25 cellular contexts compared by ENCODE assay signal in genomic region chr3:184188080-184188479, GRCh38. TPM values are rescaled to one million over a fixed set of nuclear protein-coding genes. Genes with fewer than 3 reads are reported as not detected.
DNase-seq lines count a peak whose midpoint lies in the region; ATAC-seq and TF ChIP-seq lines count a peak whose summit lies in the region.
"Had no signal": no experiment of that assay in that cellular context is flagged by ENCODE, and none has a peak within 500 bp of the region (broad histone marks: within the 10 kb centered on the region; RNA-seq: fewer than 3 reads in every experiment).

No MANE protein-coding gene starts in this region.

- peaks cover 36% of the 10 kb centered on the region for H3K4me1 Mint-ChIP-seq in activated CD4-positive, alpha-beta T cell treated with anti-CD3 and anti-CD28 coated beads, Interleukin-2, amount 10 ng/mL, durations not matched to agents 7 days and 5 days
- H3K4me1 Mint-ChIP-seq in brain: peaks cover 40% of the 10 kb centered on the region
- H3K4me1 Mint-ChIP-seq in nephron: peaks cover 29% of the 10 kb centered on the region
- H3K4me1 Mint-ChIP-seq in mesothelial cell of epicardium: peaks cover 17% of the 10 kb centered on the region

- ATAC-seq in DND-41 (ENCODE audit: insufficient read depth, low read depth) (no peak), mucosa of descending colon (no peak)
- ATAC-seq: A549; activated CD8-positive, alpha-beta memory T cell treated with anti-CD3 and anti-CD28 coated beads, Interleukin-2, amount 10 ng/mL, durations not matched to agents 7 days and 5 days; heart left ventricle had no signal

- H3K4me3 ChIP-seq in DND-41 (ENCODE audit: low read depth in 1 of 2, low read length in 2 of 2) (no peak overlapping the region), mucosa of descending colon (no peak overlapping the region)
- H3K4me3 ChIP-seq: A549, colonic mucosa, lung, testis had no signal

- H3K9ac ChIP-seq in DND-41 (ENCODE audit: low read depth, low read length): 0 out of 2 replicates have a peak overlapping the region, but pooled peaks have one; percentile 62

- peaks cover 29% of the 10 kb centered on the region for H3K4me1 ChIP-seq in DND-41 (ENCODE audit: insufficient read depth, low read length)
- H3K4me1 ChIP-seq in mucosa of descending colon (ENCODE audit: low read depth): peaks cover 10% of the 10 kb centered on the region

- H2AFZ ChIP-seq in DND-41 (ENCODE audit: low read depth, low read length): no peak overlapping the region

- H3K27ac ChIP-seq in DND-41 (ENCODE audit: low read length): no peak overlapping the region
- H3K27ac ChIP-seq: A549, C4-2B, colonic mucosa, heart left ventricle, neutrophil, Peyer's patch, testis had no signal

- peak overlapping the region; percentile 94 for H3K4me3 Mint-ChIP-seq in activated CD4-positive, alpha-beta T cell treated with anti-CD3 and anti-CD28 coated beads, Interleukin-2, amount 10 ng/mL, durations not matched to agents 7 days and 5 days
- peak overlapping the region; percentile 24 to 99 (median 99) for H3K4me3 Mint-ChIP-seq in brain
- H3K4me3 Mint-ChIP-seq in nephron: peak overlapping the region; percentile 65 to 100 (median 98)
- no peak overlapping the region for H3K4me3 Mint-ChIP-seq in mesothelial cell of epicardium

- H3K4me2 ChIP-seq in DND-41 (ENCODE audit: insufficient read depth, low read length): peak overlapping the region; percentile 71; the same call in 1 of the 2 replicates

- H3K9me3 ChIP-seq in DND-41 (ENCODE audit: insufficient read depth, low read length, severe bottlenecking) (no peaks in the 10 kb centered on the region), mucosa of descending colon (no peaks in the 10 kb centered on the region)
- H3K9me3 ChIP-seq: A549, colonic mucosa, heart left ventricle, neutrophil, Peyer's patch, testis had no signal

- H3K9me3 Mint-ChIP-seq in activated CD4-positive, alpha-beta T cell treated with anti-CD3 and anti-CD28 coated beads, Interleukin-2, amount 10 ng/mL, durations not matched to agents 7 days and 5 days: no peaks in the 10 kb centered on the region
- H3K9me3 Mint-ChIP-seq in brain (no peaks in the 10 kb centered on the region), nephron (no peaks in the 10 kb centered on the region), mesothelial cell of epicardium (no peaks in the 10 kb centered on the region)

- no peak for DNase-seq in activated CD4-positive, alpha-beta T cell treated with anti-CD3 and anti-CD28 coated beads, Interleukin-2, amount 10 ng/mL, durations not matched to agents 7 days and 5 days
- DNase-seq in activated CD4-positive, alpha-beta T cell treated with anti-CD3 and anti-CD28 coated beads, Interleukin-2, amount 50 U/mL, for 1 hour: no peak
- DNase-seq in DND-41: no peak
- DNase-seq in mucosa of descending colon: no peak
- no peak for DNase-seq in NCI-H1105 (lab: John Stamatoyannopoulos, UW)
- no peak for DNase-seq in mesothelial cell of epicardium (ENCODE audit: low spot score in 2 of 2, unreplicated experiment in 2 of 2)
- DNase-seq: activated CD4-positive, CD25-positive, alpha-beta regulatory T cell; activated CD8-positive, alpha-beta memory T cell treated with anti-CD3 and anti-CD28 coated beads, Interleukin-2, amount 10 ng/mL, durations not matched to agents 7 days and 5 days; activated gamma-delta T cell treated with Interleukin-2 at 50 U/mL for 16 hours; colonic mucosa; DMS53; heart left ventricle; KBM-7; NCI-H2029 treated with DMSO at 0.1 percent for 48 hours; Peyer's patch; retina; stimulated activated CD4-positive, alpha-beta T cell treated with anti-CD3 and anti-CD28 coated beads, Interleukin-12 subunit alpha, Interleukin-12 subunit beta, amount 100 ng/mL, for 4 hours; T1000; testis had no signal

- H3K79me2 ChIP-seq in DND-41 (ENCODE audit: insufficient read depth, low read length): peaks cover 33% of the 10 kb centered on the region

- POLR2A ChIA-PET in activated CD4-positive, alpha-beta T cell treated with anti-CD3 and anti-CD28 coated beads, Interleukin-2, amount 10 ng/mL, durations not matched to agents 7 days and 5 days (lab: Charles Lee): no interaction called here

- TF ChIP-seq CTCF in DND-41 (IDR thresholded peaks at IDR 0.05; ENCODE audit: borderline replicate concordance, extremely low read depth, low read length, poor library complexity, severe bottlenecking) (no peak), brain (conservative IDR thresholded peaks at IDR 0.05) (no peak), nephron (IDR thresholded peaks at IDR 0.05; ENCODE audit: unreplicated experiment in 3 of 3) (no peak), mucosa of descending colon (IDR thresholded peaks at IDR 0.05) (no peak), mesothelial cell of epicardium (IDR thresholded peaks at IDR 0.05; ENCODE audit: unreplicated experiment) (no peak)

- H4K20me1 ChIP-seq in DND-41 (ENCODE audit: insufficient read depth, low read length): peaks cover 22% of the 10 kb centered on the region

- peaks cover 70% of the 10 kb centered on the region for H3K36me3 ChIP-seq in DND-41 (ENCODE audit: insufficient read depth, low read length)
- H3K36me3 ChIP-seq in mucosa of descending colon (ENCODE audit: low read depth): peaks cover 5% of the 10 kb centered on the region

- H3K27ac Mint-ChIP-seq in activated CD4-positive, alpha-beta T cell treated with anti-CD3 and anti-CD28 coated beads, Interleukin-2, amount 10 ng/mL, durations not matched to agents 7 days and 5 days: no peak overlapping the region
- H3K27ac Mint-ChIP-seq in brain (peak overlapping the region in 1 of 5 experiments; percentile 97), nephron (no peak overlapping the region), mesothelial cell of epicardium (no peak overlapping the region)

- H3K27me3 Mint-ChIP-seq in activated CD4-positive, alpha-beta T cell treated with anti-CD3 and anti-CD28 coated beads, Interleukin-2, amount 10 ng/mL, durations not matched to agents 7 days and 5 days: no peaks in the 10 kb centered on the region
- H3K27me3 Mint-ChIP-seq in brain (peaks cover 11% of the 10 kb centered on the region), nephron (ENCODE audit: low read depth) (no peaks in the 10 kb centered on the region), mesothelial cell of epicardium (ENCODE audit: low read depth) (no peaks in the 10 kb centered on the region)
- H3K27me3 Mint-ChIP-seq: activated CD8-positive, alpha-beta memory T cell treated with anti-CD3 and anti-CD28 coated beads, Interleukin-2, amount 10 ng/mL, durations not matched to agents 7 days and 5 days had no signal

- intact Hi-C loops in mucosa of descending colon (cut with DNase I, micrococcal nuclease): no loop called here

- CTCF ChIA-PET in activated CD4-positive, alpha-beta T cell treated with anti-CD3 and anti-CD28 coated beads, Interleukin-2, amount 10 ng/mL, durations not matched to agents 7 days and 5 days (lab: Charles Lee): no interaction called here

- H3K36me3 Mint-ChIP-seq in activated CD4-positive, alpha-beta T cell treated with anti-CD3 and anti-CD28 coated beads, Interleukin-2, amount 10 ng/mL, durations not matched to agents 7 days and 5 days (ENCODE audit: low read depth): peaks cover 44% of the 10 kb centered on the region
- H3K36me3 Mint-ChIP-seq in brain (peaks cover 67% of the 10 kb centered on the region), nephron (ENCODE audit: low read depth) (peaks cover 61% of the 10 kb centered on the region), mesothelial cell of epicardium (peaks cover 33% of the 10 kb centered on the region)

- no peaks in the 10 kb centered on the region for H3K27me3 ChIP-seq in DND-41 (ENCODE audit: insufficient read depth, low read length, poor library complexity)
- H3K27me3 ChIP-seq: colonic mucosa, heart left ventricle, neutrophil, Peyer's patch, testis had no signal

RNA-seq across cellular contexts. Expression of gene ABCF3, which starts 2.1 kb away (rescaled TPM):
- 10 to 100 TPM; 62.2 to 64.4 TPM for total RNA-seq in activated CD4-positive, alpha-beta T cell treated with anti-CD3 and anti-CD28 coated beads, Interleukin-2, amount 10 ng/mL, durations not matched to agents 7 days and 5 days
- polyA plus RNA-seq in brain (ENCODE audit: insufficient read depth, low read depth, low replicate concordance): 44.2 TPM
- 10 to 100 TPM; 60.7 to 79.7 (median 72.3) TPM for total RNA-seq in mucosa of descending colon
- 65.7 to 67.9 TPM (median 67.8 TPM) in 3 replicates for total RNA-seq in mesothelial cell of epicardium

RNA-seq across cellular contexts. Expression of gene AP2M1, which starts 13.4 kb away (rescaled TPM):
- 100 to 1,000 TPM; 222 to 223 TPM for total RNA-seq in activated CD4-positive, alpha-beta T cell treated with anti-CD3 and anti-CD28 coated beads, Interleukin-2, amount 10 ng/mL, durations not matched to agents 7 days and 5 days
- polyA plus RNA-seq in brain (ENCODE audit: insufficient read depth, low read depth, low replicate concordance): 521 TPM
- total RNA-seq in mucosa of descending colon: 100 to 1,000 TPM; 215 to 297 (median 227) TPM
- total RNA-seq in mesothelial cell of epicardium: 247 to 261 TPM (median 254 TPM) in 3 replicates

RNA-seq across cellular contexts. Expression of gene DVL3, which starts 32.9 kb away (rescaled TPM):
- 10 to 100 TPM; 35.0 to 36.3 TPM for total RNA-seq in activated CD4-positive, alpha-beta T cell treated with anti-CD3 and anti-CD28 coated beads, Interleukin-2, amount 10 ng/mL, durations not matched to agents 7 days and 5 days
- 119 TPM for polyA plus RNA-seq in brain (ENCODE audit: insufficient read depth, low read depth, low replicate concordance)
- total RNA-seq in mucosa of descending colon (100 to 1,000 TPM in 1 of 3 donors, 10 to 100 TPM in 2; 63.3 to 104 (median 69.1) TPM), mesothelial cell of epicardium (158 to 162 TPM (median 159 TPM) in 3 replicates)

RNA-seq across cellular contexts. Expression of gene VWA5B2, which starts 41.3 kb away (rescaled TPM):
- not detected for total RNA-seq in activated CD4-positive, alpha-beta T cell treated with anti-CD3 and anti-CD28 coated beads, Interleukin-2, amount 10 ng/mL, durations not matched to agents 7 days and 5 days
- polyA plus RNA-seq in brain (ENCODE audit: insufficient read depth, low read depth, low replicate concordance): 8.0 TPM
- 1 to 10 TPM in 2 of 3 donors, under 1 TPM in 1; 0.60 to 2.9 (median 2.6) TPM for total RNA-seq in mucosa of descending colon
- 0.36 to 1.1 TPM (median 0.78 TPM) in 3 replicates for total RNA-seq in mesothelial cell of epicardium
- total RNA-seq: activated CD8-positive, alpha-beta memory T cell treated with anti-CD3 and anti-CD28 coated beads, Interleukin-2, amount 10 ng/mL, durations not matched to agents 7 days and 5 days; heart left ventricle had no signal

RNA-seq across cellular contexts. Expression of gene EIF2B5, which starts 52.9 kb away (rescaled TPM):
- 10 to 100 TPM; 53.0 to 60.0 TPM for total RNA-seq in activated CD4-positive, alpha-beta T cell treated with anti-CD3 and anti-CD28 coated beads, Interleukin-2, amount 10 ng/mL, durations not matched to agents 7 days and 5 days
- 43.7 TPM for polyA plus RNA-seq in brain (ENCODE audit: insufficient read depth, low read depth, low replicate concordance)
- total RNA-seq in mucosa of descending colon (10 to 100 TPM; 41.4 to 48.6 (median 47.0) TPM), mesothelial cell of epicardium (38.2 to 42.2 TPM (median 39.0 TPM) in 3 replicates)
